In the genomic region with DNA sequence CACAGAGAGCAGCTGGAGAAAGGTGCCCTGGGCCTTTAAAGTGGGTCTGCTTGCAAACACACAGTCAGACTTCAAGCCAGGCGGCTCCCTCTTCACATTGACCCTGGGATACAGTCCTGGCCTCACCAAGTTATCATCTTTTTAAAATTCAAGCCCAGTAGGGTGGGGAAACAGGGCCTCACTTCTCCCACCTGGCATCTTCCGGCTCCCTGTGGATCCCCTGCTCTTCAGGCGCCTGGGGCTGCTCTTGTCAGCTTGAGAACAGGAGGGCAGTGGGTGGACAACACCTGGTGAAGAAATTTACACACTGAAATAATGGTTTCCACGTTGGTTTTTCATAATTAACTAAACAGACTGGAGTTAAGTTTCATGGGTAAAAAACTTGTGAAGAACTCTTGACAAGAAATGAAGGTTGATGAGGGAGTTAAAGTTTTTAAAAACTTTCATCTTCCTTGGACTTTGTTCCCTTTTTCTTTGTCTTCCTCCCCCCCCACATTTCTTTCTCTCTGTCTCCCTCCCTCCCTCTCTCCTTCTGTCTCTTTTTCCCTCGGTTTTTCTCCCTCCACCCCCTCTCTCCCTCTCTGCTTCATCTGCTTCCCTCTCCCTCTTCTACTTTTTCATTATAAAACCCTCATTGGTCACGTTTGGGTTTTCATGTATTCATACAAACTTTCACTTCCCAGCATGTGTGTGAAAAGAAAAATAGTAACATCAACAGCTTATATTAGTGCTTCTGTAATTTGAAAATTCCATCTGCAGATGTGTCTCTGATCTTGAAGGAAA, we compare ENCODE assay signal across 23 cellular contexts.
DNase-seq lines count a peak whose midpoint lies in the region; ATAC-seq, FAIRE-seq and TF ChIP-seq lines count a peak whose summit lies in the region.
"Had no signal": no experiment of that assay in that cellular context is flagged by ENCODE, and none has a peak within 500 bp of the region (broad histone marks: within the 10 kb centered on the region; RNA-seq: fewer than 3 reads in every experiment).

No MANE protein-coding gene starts in this region.

- peaks cover 10% of the 10 kb centered on the region; the same call in 1 of the 2 replicates for H3K9me2 ChIP-seq in GM23338 (ENCODE audit: insufficient read depth)

- no peaks in the 10 kb centered on the region for H3K27me3 ChIP-seq in GM23338 (ENCODE audit: insufficient read depth)
- H3K27me3 ChIP-seq in OCI-LY3 (ENCODE audit: low read depth, low read length), result 0 out of 2 replicates have a peak, but pooled peaks cover 2% of the 10 kb centered on the region
- no peaks in the 10 kb centered on the region for H3K27me3 ChIP-seq in GM12878 (replicated peaks in 1 of 2; ENCODE audit: control insufficient read depth in 2 of 2, insufficient read depth in 2 of 2, low read length in 1 of 2)
- H3K27me3 ChIP-seq: BE2C, BLaER1 had no signal

- H3K79me2 ChIP-seq in GM23338 (replicated peaks; ENCODE audit: insufficient read depth) (no peaks in the 10 kb centered on the region), OCI-LY3 (ENCODE audit: low read length) (no peaks in the 10 kb centered on the region), GM12878 (ENCODE audit: control insufficient read depth, insufficient read depth, low read length) (no peaks in the 10 kb centered on the region)

- SMC1A ChIA-PET in GM12878 (lab: Charles Lee; ENCODE audit: uncharacterized antibody, unreplicated experiment), result interaction anchor here (0.6 to 8.1 kb wide), 37 partner anchors 8 to 660 kb away, joined by 3 to 60 read pairs (median 4); no protein-coding TSS in a partner anchor

- TF ChIP-seq RAD21 in GM12878 (IDR thresholded peaks at IDR 0.05; ENCODE audit: insufficient read depth, low read depth, low read length), result no peak

- POLR2A ChIA-PET in GM12878 (lab: Charles Lee), result interaction anchor here (0.6 to 2.3 kb wide), 7 partner anchors 9 to 220 kb away, joined by 3 to 5 read pairs (median 4); a partner anchor contains a TSS

- CTCF ChIA-PET in GM12878 (lab: Yijun Ruan, JAX), result interaction anchor here (0.6 to 4.3 kb wide), 12 partner anchors 37 to 602 kb away, joined by 3 to 17 read pairs (median 3); no protein-coding TSS in a partner anchor

- H3K4me3 ChIP-seq in GM23338 (no peak overlapping the region), OCI-LY3 (ENCODE audit: low read length) (peak overlapping the region; percentile 18; the same call in 1 of the 2 replicates), GM12878 (no peak overlapping the region)
- H3K4me3 ChIP-seq: BLaER1 had no signal

- H2AFZ ChIP-seq in GM23338 (peak overlapping the region; percentile 76), OCI-LY3 (ENCODE audit: low read depth, low read length) (no peak overlapping the region), GM12878 (ENCODE audit: control insufficient read depth, low read depth, low read length) (no peak overlapping the region)

- no peaks in the 10 kb centered on the region for H3K9me3 ChIP-seq in OCI-LY3 (ENCODE audit: insufficient read depth, low read length)
- no peaks in the 10 kb centered on the region for H3K9me3 ChIP-seq in GM12878 (replicated peaks; ENCODE audit: control insufficient read depth, insufficient read depth, low read length)
- H3K9me3 ChIP-seq: BE2C, BLaER1 had no signal

- no peak for TF ChIP-seq EP300 in GM12878 (IDR thresholded peaks at IDR 0.05; ENCODE audit: borderline replicate concordance in 1 of 2, control insufficient read depth in 1 of 2, low read depth in 2 of 2, low read length in 2 of 2)

- H3K27ac ChIP-seq in GM23338 (ENCODE audit: low read depth), result no peak overlapping the region
- H3K27ac ChIP-seq in OCI-LY3 (ENCODE audit: low read length), result no peak overlapping the region
- no peak overlapping the region for H3K27ac ChIP-seq in GM12878 (ENCODE audit: control insufficient read depth, insufficient read depth)
- H3K27ac ChIP-seq: BLaER1, C4-2B had no signal

- H3K4me1 ChIP-seq in GM23338 (ENCODE audit: insufficient read depth) (no peaks in the 10 kb centered on the region; the same call in 1 of the 2 replicates), OCI-LY3 (ENCODE audit: low read length) (peaks cover 44% of the 10 kb centered on the region), GM12878 (ENCODE audit: control insufficient read depth, insufficient read depth, low read length) (no peaks in the 10 kb centered on the region; the same call in 1 of the 2 replicates)
- H3K4me1 ChIP-seq: BE2C, BLaER1 had no signal

- BruUV-seq in GM12878 (replicated peaks; lab: Mats Ljungman, UMichigan), result no TSS peak

- RAD21 ChIA-PET in GM12878 (lab: Charles Lee; ENCODE audit: unreplicated experiment), result interaction anchor here (0.5 to 4.2 kb wide), 32 partner anchors 8 to 607 kb away, joined by 3 to 27 read pairs (median 3); no protein-coding TSS in a partner anchor

- H3K4me3 Mint-ChIP-seq in GM23338 (no peak overlapping the region), type B pancreatic cell (no peak overlapping the region)
- H3K4me3 Mint-ChIP-seq: CD4-positive, alpha-beta T cell; CD8-positive, alpha-beta T cell had no signal

- no peaks in the 10 kb centered on the region for H3F3A ChIP-seq in GM23338 (replicated peaks; ENCODE audit: low read depth)

- H3K27ac Mint-ChIP-seq in GM23338, result no peak overlapping the region
- no peak overlapping the region for H3K27ac Mint-ChIP-seq in type B pancreatic cell
- H3K27ac Mint-ChIP-seq: CD4-positive, alpha-beta T cell; CD8-positive, alpha-beta T cell had no signal

- peaks cover 16% of the 10 kb centered on the region for H3K4me1 Mint-ChIP-seq in GM23338
- peaks cover 9% of the 10 kb centered on the region for H3K4me1 Mint-ChIP-seq in type B pancreatic cell (ENCODE audit: unreplicated experiment)

- intact Hi-C loops in GM12878 (cut with micrococcal nuclease; ENCODE audit: unreplicated experiment), result loop anchor here (5.0 to 10.0 kb wide), 3 partner anchors 43 to 167 kb away; no protein-coding TSS in a partner anchor

- H3K9ac ChIP-seq in OCI-LY3 (ENCODE audit: low read length), result no peak overlapping the region
- no peak overlapping the region for H3K9ac ChIP-seq in GM12878 (ENCODE audit: control insufficient read depth, insufficient read depth, low read length)
- H3K9ac ChIP-seq: BLaER1 had no signal

- no peak for TF ChIP-seq POLR2A in GM12878 (IDR thresholded peaks at IDR 0.05; ENCODE audit: low read depth, low read length)

- no peak for TF ChIP-seq CTCF in GM23338 (conservative IDR thresholded peaks at IDR 0.05; ENCODE audit: low read depth in 2 of 2)
- no peak for TF ChIP-seq CTCF in OCI-LY3 (IDR thresholded peaks at IDR 0.05; ENCODE audit: low read depth, low read length)
- TF ChIP-seq CTCF in GM12878 (IDR thresholded peaks at IDR 0.05 in 2 of 3, conservative IDR thresholded peaks at IDR 0.05 in 1 of 3; ENCODE audit: control insufficient read depth in 2 of 3, extremely low read depth in 1 of 3, insufficient read depth in 1 of 3, low read depth in 3 of 3, low read length in 3 of 3), result no peak
- TF ChIP-seq CTCF in type B pancreatic cell (conservative IDR thresholded peaks at IDR 0.05), result no peak

- H4K20me1 ChIP-seq in GM23338 (replicated peaks; ENCODE audit: insufficient read depth), result no peaks in the 10 kb centered on the region
- H4K20me1 ChIP-seq in OCI-LY3 (ENCODE audit: insufficient read depth, low read length), result no peaks in the 10 kb centered on the region
- no peaks in the 10 kb centered on the region for H4K20me1 ChIP-seq in GM12878 (ENCODE audit: control insufficient read depth, insufficient read depth)
- H4K20me1 ChIP-seq: BLaER1 had no signal

- DNase-seq in GM23338 (ENCODE audit: low spot score) (no peak), GM12878 (ENCODE audit: low read depth, low spot score) (no peak), type B pancreatic cell (ENCODE audit: extremely low spot score, unreplicated experiment) (no peak)
- DNase-seq: 8988T; ACHN; BE2C; CD4-positive, alpha-beta T cell; CD8-positive, alpha-beta T cell; DMS 273 treated with DMSO at 0.1 percent for 48 hours; DMS153; DMS53; DMS79; DND-41; EL; GDM1 had no signal

- H3K27me3 Mint-ChIP-seq in GM23338 (ENCODE audit: insufficient read depth, low read depth, poor library complexity) (peaks cover 5% of the 10 kb centered on the region), type B pancreatic cell (peaks cover 4% of the 10 kb centered on the region)
- H3K27me3 Mint-ChIP-seq: CD4-positive, alpha-beta T cell had no signal

- no peaks in the 10 kb centered on the region for H3K9me3 Mint-ChIP-seq in GM23338
- peaks cover 5% of the 10 kb centered on the region for H3K9me3 Mint-ChIP-seq in type B pancreatic cell
- H3K9me3 Mint-ChIP-seq: CD4-positive, alpha-beta T cell; CD8-positive, alpha-beta T cell had no signal

- H3K4me2 ChIP-seq in GM23338, result no peak overlapping the region
- H3K4me2 ChIP-seq in OCI-LY3 (ENCODE audit: low read length), result peak overlapping the region; percentile 51
- no peak overlapping the region for H3K4me2 ChIP-seq in GM12878 (ENCODE audit: control insufficient read depth, insufficient read depth)
- H3K4me2 ChIP-seq: BLaER1 had no signal

- ATAC-seq in GM23338, result no peak
- no peak for ATAC-seq in GM12878
- ATAC-seq in HG03139 (IDR thresholded peaks at IDR 0.05; ENCODE audit: unreplicated experiment), result no peak
- no peak for ATAC-seq in HG02973 (IDR thresholded peaks at IDR 0.05; ENCODE audit: unreplicated experiment)
- ATAC-seq: CD8-positive, alpha-beta T cell had no signal

- 6% methylated on average over 6 of the region's 6 CpGs for WGBS in GM12878 (ENCODE audit: insufficient coverage, insufficient replicate concordance, low lambda C conversion rate, missing lambda C conversion rate)

- in situ Hi-C loops in GM12878 (cut with MboI), result no loop called here

- no peak for FAIRE-seq in GM12878 (lab: Jason Lieb, UNC)
- FAIRE-seq: A204.1, GM12891, GM19239 had no signal

- H3K36me3 Mint-ChIP-seq in GM23338 (ENCODE audit: low read depth) (no peaks in the 10 kb centered on the region), type B pancreatic cell (no peaks in the 10 kb centered on the region)
- H3K36me3 Mint-ChIP-seq: CD8-positive, alpha-beta T cell had no signal

- H3K36me3 ChIP-seq in GM23338 (ENCODE audit: insufficient read depth) (no peaks in the 10 kb centered on the region), OCI-LY3 (replicated peaks; ENCODE audit: low read depth, low read length) (no peaks in the 10 kb centered on the region), GM12878 (ENCODE audit: control insufficient read depth in 2 of 2, insufficient read depth in 2 of 2, low read length in 1 of 2) (no peaks in the 10 kb centered on the region)
- H3K36me3 ChIP-seq: BE2C, BLaER1 had no signal

TF ChIP-seq in GM23338, 12 proteins besides CTCF, POLR2A, EP300 and RAD21 (continues in another document):
- TF ChIP-seq STAT1 (IDR thresholded peaks at IDR 0.05; ENCODE audit: unreplicated experiment), result no peak
- no peak for TF ChIP-seq JUNB (IDR thresholded peaks at IDR 0.05; ENCODE audit: unreplicated experiment)
- TF ChIP-seq ZNF114 (CRISPR knock-in tag; IDR thresholded peaks at IDR 0.05), result no peak

TF ChIP-seq in GM12878, 131 proteins besides CTCF, POLR2A, EP300 and RAD21 (continues in another document):
- TF ChIP-seq NR2F1 (conservative IDR thresholded peaks at IDR 0.05), result no peak
- peak; percentile 87 for TF ChIP-seq NBN (IDR thresholded peaks at IDR 0.05)
- TF ChIP-seq TCF12 (IDR thresholded peaks at IDR 0.05; ENCODE audit: low read depth, low read length), result no peak
